Comparison of ENCODE assay signal across 31 cellular contexts in the genomic region with DNA sequence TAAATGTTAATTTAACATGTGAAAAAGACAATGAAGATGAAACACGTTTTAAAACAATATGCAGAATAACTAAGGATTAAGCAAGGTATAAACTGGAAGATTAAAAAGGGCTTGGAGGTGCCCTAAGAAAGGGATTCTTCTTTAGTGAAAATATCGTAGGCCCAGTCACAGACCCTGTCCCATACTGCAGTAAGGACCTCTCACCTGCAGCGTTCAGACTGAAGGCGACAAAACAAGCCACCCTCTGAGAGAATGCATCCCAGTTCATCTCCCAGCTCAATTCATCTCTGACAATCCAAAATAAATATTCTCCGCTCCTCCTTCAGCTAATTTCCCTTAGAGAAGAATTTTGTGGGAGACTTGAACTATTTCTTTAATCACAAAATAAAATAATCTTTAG.
"Had no signal": no experiment of that assay in that cellular context is flagged by ENCODE, and none has a peak within 500 bp of the region (broad histone marks: within the 10 kb centered on the region; RNA-seq: fewer than 3 reads in every experiment).

No MANE protein-coding gene starts in this region.

- ATAC-seq: heart right ventricle; left colon; left lung; lower lobe of right lung; naive thymus-derived CD8-positive, alpha-beta T cell; pancreas; right cardiac atrium; sciatic nerve; stimulated activated naive B cell treated with anti-CD40 and anti-IgM and Interleukin-4, amounts not matched to agents 10 μg/mL and 1 μg/mL and 100 μg/mL, for 72 hours; stimulated activated naive CD8-positive, alpha-beta T cell treated with anti-CD3 and anti-CD28 coated beads, Interleukin-15, Interleukin-2, amounts not matched to agents 100 U/mL and 50 U/mL, for 24 hours had no signal

- H3K79me2 ChIP-seq: hepatocyte had no signal

- H3K4me3 Mint-ChIP-seq: immature natural killer cell; naive thymus-derived CD8-positive, alpha-beta T cell; nephron progenitor cell; stimulated activated naive B cell treated with anti-CD40 and anti-IgM and Interleukin-4, amounts not matched to agents 10 μg/mL and 1 μg/mL and 100 μg/mL, for 72 hours had no signal

- FAIRE-seq: islet of Langerhans, kidney, pancreas had no signal

- H3K27me3 Mint-ChIP-seq: stimulated activated naive B cell treated with anti-CD40 and anti-IgM and Interleukin-4, amounts not matched to agents 10 μg/mL and 1 μg/mL and 100 μg/mL, for 72 hours had no signal

- H3K4me1 ChIP-seq: heart right ventricle, left lung, lower lobe of right lung, pancreas, prostate gland, stomach, thyroid gland, upper lobe of left lung had no signal

- H3K9me3 Mint-ChIP-seq: nephron progenitor cell had no signal

- H3K27me3 ChIP-seq: heart right ventricle, hepatocyte, left lung, pancreas, stomach, testis, thyroid gland, transverse colon, upper lobe of left lung had no signal

- H3K9me3 ChIP-seq: heart right ventricle, left lung, lower lobe of right lung, pancreas, prostate gland, stomach, testis, thyroid gland, transverse colon, upper lobe of left lung had no signal

- H3K36me3 ChIP-seq: heart right ventricle, left lung, lower lobe of right lung, pancreas, prostate gland, stomach, thyroid gland, transverse colon, upper lobe of left lung had no signal

- DNase-seq: heart right ventricle; immature natural killer cell; kidney; left colon; left lung; lower lobe of right lung; mammary epithelial cell; mesenchymal stem cell; naive thymus-derived CD8-positive, alpha-beta T cell; nephron progenitor cell; nucleus accumbens; pancreas; posterior cingulate gyrus; retina; right cardiac atrium; stimulated activated CD4-positive, alpha-beta T cell treated with anti-CD3 and anti-CD28 coated beads, Interleukin-12 subunit alpha, Interleukin-12 subunit beta, amount 100 ng/mL, for 4 hours; stimulated activated CD4-positive, alpha-beta T cell treated with anti-CD3 and anti-CD28 coated beads, Interleukin-15, amount 100 ng/mL, for 24 hours; stimulated activated CD4-positive, alpha-beta T cell treated with anti-CD3 and anti-CD28 coated beads, Interleukin-2, amount 100 ng/mL, for 24 hours; stimulated activated CD4-positive, alpha-beta T cell treated with anti-CD3 and anti-CD28 coated beads, Interleukin-4, amount 100 ng/mL, for 1 hour; stimulated activated naive B cell treated with anti-CD40 and anti-IgM and Interleukin-4, amounts not matched to agents 10 μg/mL and 1 μg/mL and 100 μg/mL, for 72 hours; stimulated activated naive CD8-positive, alpha-beta T cell treated with anti-CD3 and anti-CD28 coated beads, Interleukin-15, Interleukin-2, amounts not matched to agents 100 U/mL and 50 U/mL, for 24 hours; stomach; testis; thyroid gland; transverse colon; upper lobe of left lung had no signal

- H3K4me3 ChIP-seq: heart right ventricle, hepatocyte, left lung, lower lobe of right lung, pancreas, prostate gland, skin epidermis, stomach, testis, thyroid gland, transverse colon, upper lobe of left lung had no signal

- H3K27ac Mint-ChIP-seq: immature natural killer cell; naive thymus-derived CD8-positive, alpha-beta T cell; nephron progenitor cell; stimulated activated naive B cell treated with anti-CD40 and anti-IgM and Interleukin-4, amounts not matched to agents 10 μg/mL and 1 μg/mL and 100 μg/mL, for 72 hours had no signal

- H3K4me2 ChIP-seq: hepatocyte had no signal

- H3K27ac ChIP-seq: heart right ventricle, hepatocyte, left lung, lower lobe of right lung, pancreas, prostate gland, skin epidermis, stomach, testis, thyroid gland, transverse colon, upper lobe of left lung had no signal

- H3K36me3 Mint-ChIP-seq: immature natural killer cell; naive thymus-derived CD8-positive, alpha-beta T cell; stimulated activated naive B cell treated with anti-CD40 and anti-IgM and Interleukin-4, amounts not matched to agents 10 μg/mL and 1 μg/mL and 100 μg/mL, for 72 hours had no signal

- H3K4me1 Mint-ChIP-seq: immature natural killer cell; naive thymus-derived CD8-positive, alpha-beta T cell; nephron progenitor cell; stimulated activated naive B cell treated with anti-CD40 and anti-IgM and Interleukin-4, amounts not matched to agents 10 μg/mL and 1 μg/mL and 100 μg/mL, for 72 hours had no signal

- H2AFZ ChIP-seq: hepatocyte had no signal
